ENCODE assay signal across 8 cellular contexts in genomic region chr15:63503739-63504246, GRCh38. TPM values are rescaled to one million over a fixed set of nuclear protein-coding genes. Genes with fewer than 3 reads are reported as not detected.
DNase-seq lines count a peak whose midpoint lies in the region; ATAC-seq and TF ChIP-seq lines count a peak whose summit lies in the region.

No MANE protein-coding gene starts in this region.

- H3K4me1 Mint-ChIP-seq in natural killer cell treated with Interleukin-12 subunit alpha and Interleukin-12 subunit beta and Interleukin-15 and Interleukin-18, amount 100 ng/mL, for 72 hours (ENCODE audit: low read depth in 2 of 2): peaks cover 66 to 79% of the 10 kb centered on the region in 2 donors
- peaks cover 31% of the 10 kb centered on the region for H3K4me1 Mint-ChIP-seq in stimulated activated naive CD8-positive, alpha-beta T cell treated with anti-CD3 and anti-CD28 coated beads, Interleukin-15, amount 100 ng/mL, for 72 hours

- H3K27me3 Mint-ChIP-seq in natural killer cell treated with Interleukin-12 subunit alpha and Interleukin-12 subunit beta and Interleukin-15 and Interleukin-18, amount 100 ng/mL, for 72 hours: no peaks in the 10 kb centered on the region
- H3K27me3 Mint-ChIP-seq in stimulated activated naive CD8-positive, alpha-beta T cell treated with anti-CD3 and anti-CD28 coated beads, Interleukin-15, amount 100 ng/mL, for 72 hours: no peaks in the 10 kb centered on the region

- no peaks in the 10 kb centered on the region for H3K9me3 Mint-ChIP-seq in natural killer cell treated with Interleukin-12 subunit alpha and Interleukin-12 subunit beta and Interleukin-15 and Interleukin-18, amount 100 ng/mL, for 72 hours
- H3K9me3 Mint-ChIP-seq in stimulated activated naive CD8-positive, alpha-beta T cell treated with anti-CD3 and anti-CD28 coated beads, Interleukin-15, amount 100 ng/mL, for 72 hours: no peaks in the 10 kb centered on the region

- no peak for TF ChIP-seq POLR2A in GM18505 (IDR thresholded peaks at IDR 0.05; ENCODE audit: borderline replicate concordance, extremely low read depth, insufficient read depth, insufficient read length)

- peak overlapping the region; percentile 95 for H3K4me3 Mint-ChIP-seq in natural killer cell treated with Interleukin-12 subunit alpha and Interleukin-12 subunit beta and Interleukin-15 and Interleukin-18, amount 100 ng/mL, for 72 hours
- H3K4me3 Mint-ChIP-seq in stimulated activated naive CD8-positive, alpha-beta T cell treated with anti-CD3 and anti-CD28 coated beads, Interleukin-15, amount 100 ng/mL, for 72 hours: peak overlapping the region; percentile 88 to 92

- ATAC-seq in GM18505 (IDR thresholded peaks at IDR 0.05; ENCODE audit: unreplicated experiment) (peak; percentile 24), HG02678 (IDR thresholded peaks at IDR 0.05; ENCODE audit: unreplicated experiment) (peak; percentile 22), esophagus mucosa (peak; percentile 59)
- ATAC-seq in natural killer cell treated with Interleukin-12 subunit alpha and Interleukin-12 subunit beta and Interleukin-15 and Interleukin-18, amount 100 ng/mL, for 72 hours: peak; percentile 67 to 78
- peak; percentile 77 for ATAC-seq in stimulated activated naive CD8-positive, alpha-beta T cell treated with anti-CD3 and anti-CD28 coated beads, Interleukin-15, amount 100 ng/mL, for 72 hours

- no peak overlapping the region for H3K27ac Mint-ChIP-seq in natural killer cell treated with Interleukin-12 subunit alpha and Interleukin-12 subunit beta and Interleukin-15 and Interleukin-18, amount 100 ng/mL, for 72 hours
- peak overlapping the region; percentile 98 to 99 for H3K27ac Mint-ChIP-seq in stimulated activated naive CD8-positive, alpha-beta T cell treated with anti-CD3 and anti-CD28 coated beads, Interleukin-15, amount 100 ng/mL, for 72 hours

- H3K36me3 Mint-ChIP-seq in natural killer cell treated with Interleukin-12 subunit alpha and Interleukin-12 subunit beta and Interleukin-15 and Interleukin-18, amount 100 ng/mL, for 72 hours: no peaks in the 10 kb centered on the region

- DNase-seq in NCI-H82 (lab: John Stamatoyannopoulos, UW): peak; percentile 80
- DNase-seq in activated T-cell treated with anti-CD3 and anti-CD28 coated beads for 1 hour (ENCODE audit: low read depth): peak; percentile 73
- peak; percentile 93 for DNase-seq in natural killer cell treated with Interleukin-12 subunit alpha and Interleukin-12 subunit beta and Interleukin-15 and Interleukin-18, amount 100 ng/mL, for 72 hours (ENCODE audit: low spot score)
- peak; percentile 91 to 95 for DNase-seq in stimulated activated naive CD8-positive, alpha-beta T cell treated with anti-CD3 and anti-CD28 coated beads, Interleukin-15, amount 100 ng/mL, for 72 hours
- no peak for DNase-seq in cerebellum (ENCODE audit: low spot score)

RNA-seq across cellular contexts. Expression of gene USP3, which starts 0.6 kb away (rescaled TPM):
- 37.0 TPM for total RNA-seq in esophagus mucosa
- total RNA-seq in natural killer cell treated with Interleukin-12 subunit alpha and Interleukin-12 subunit beta and Interleukin-15 and Interleukin-18, amount 100 ng/mL, for 72 hours: 10 to 100 TPM; 70.0 to 75.3 TPM
- 120 TPM for total RNA-seq in cerebellum

Comparison
In these comparisons a context has a peak if more than half of its experiments do, and no peak if none do; other contexts are left out.
1. ATAC-seq: peak in every context shown above with its lines; median percentile 77 in stimulated activated naive CD8-positive, alpha-beta T cell treated with anti-CD3 and anti-CD28 coated beads, Interleukin-15, amount 100 ng/mL, for 72 hours; 72 in natural killer cell treated with Interleukin-12 subunit alpha and Interleukin-12 subunit beta and Interleukin-15 and Interleukin-18, amount 100 ng/mL, for 72 hours; 59 in esophagus mucosa; 24 in GM18505; 22 in HG02678.
2. H3K27ac Mint-ChIP-seq: peak in stimulated activated naive CD8-positive, alpha-beta T cell treated with anti-CD3 and anti-CD28 coated beads, Interleukin-15, amount 100 ng/mL, for 72 hours (2 of 2); none in natural killer cell treated with Interleukin-12 subunit alpha and Interleukin-12 subunit beta and Interleukin-15 and Interleukin-18, amount 100 ng/mL, for 72 hours (0 of 2).